ENCODE assay signal across 8 cellular contexts in genomic region chr5:96935556-96936430, GRCh38. TPM values are rescaled to one million over a fixed set of nuclear protein-coding genes. Genes with fewer than 3 reads are reported as not detected.
DNase-seq lines count a peak whose midpoint lies in the region; ATAC-seq and TF ChIP-seq lines count a peak whose summit lies in the region.

TSS of gene LNPEP (plus strand) at chr5:96936080. CDS start at chr5:96936156, 76 bp downstream.

- H3K36me3 Mint-ChIP-seq in activated naive CD4-positive, alpha-beta T cell treated with anti-CD3 and anti-CD28 coated beads, Interleukin-2, amount 50 U/mL, for 24 hours = peaks cover 2% of the 10 kb centered on the region

- H3K4me3 Mint-ChIP-seq in activated naive CD4-positive, alpha-beta T cell treated with anti-CD3 and anti-CD28 coated beads, Interleukin-2, amount 50 U/mL, for 24 hours = peak within 1 kb of the TSS; percentile 89

- WGBS in SK-N-SH (ENCODE audit: low lambda C conversion rate) = under 1% methylated on average over 40 of the region's 79 CpGs

- no peaks in the 10 kb centered on the region for H3K36me3 ChIP-seq in SK-N-SH (replicated peaks in 1 of 2; ENCODE audit: control insufficient read depth in 1 of 2, insufficient read depth in 2 of 2, low read length in 1 of 2)

- H3K27me3 ChIP-seq in SK-N-SH (ENCODE audit: insufficient read depth) = no peaks in the 10 kb centered on the region

- CTCF ChIA-PET in SK-N-SH (lab: Yijun Ruan, JAX) = interaction anchor here (0.9 to 1.9 kb wide), 6 partner anchors 13 to 222 kb away, joined by 3 to 10 read pairs (median 4); partner anchors contain the start of gene LIX1

- peak within 1 kb of the TSS; percentile 93 for H3K9ac ChIP-seq in SK-N-SH

- no peaks in the 10 kb centered on the region for H3K9me2 ChIP-seq in SK-N-SH

- DNase-seq in GM04503 (ENCODE audit: low read depth) (peak; percentile 88), NCI-H1048 (lab: John Stamatoyannopoulos, UW) (peak; percentile 88), SK-N-SH (peak; percentile 93), globus pallidus (ENCODE audit: low spot score) (peak; percentile 97), occipital lobe (lab: John Stamatoyannopoulos, UW) (peak; percentile 96)

- H3K27ac ChIP-seq in SK-N-SH (ENCODE audit: low read depth in 2 of 2, low read length in 1 of 2) (peak within 1 kb of the TSS; percentile 95 to 97), temporal lobe (ENCODE audit: low read depth, low read length) (peak within 1 kb of the TSS; percentile 99)

- H3K4me2 ChIP-seq in SK-N-SH = peak within 1 kb of the TSS; percentile 96

- H3K27me3 Mint-ChIP-seq in activated naive CD4-positive, alpha-beta T cell treated with anti-CD3 and anti-CD28 coated beads, Interleukin-2, amount 50 U/mL, for 24 hours = no peaks in the 10 kb centered on the region

- POLR2A ChIA-PET in SK-N-SH (lab: Yijun Ruan, JAX) = interaction anchor here (0.7 to 1.1 kb wide), 3 partner anchors 67 to 284 kb away, joined by 3 read pairs; no protein-coding TSS in a partner anchor

- H3F3A ChIP-seq in SK-N-SH (replicated peaks; ENCODE audit: insufficient read depth) = peaks cover 15% of the 10 kb centered on the region

- no peak for TF ChIP-seq CTCF in SK-N-SH (IDR thresholded peaks at IDR 0.05)

- peak within 1 kb of the TSS; percentile 91 to 95 for H3K4me3 ChIP-seq in SK-N-SH (ENCODE audit: low read depth in 2 of 2, low read length in 1 of 2)

- H3K4me1 Mint-ChIP-seq in activated naive CD4-positive, alpha-beta T cell treated with anti-CD3 and anti-CD28 coated beads, Interleukin-2, amount 50 U/mL, for 24 hours = peaks cover 77% of the 10 kb centered on the region

- TF ChIP-seq RAD21 in SK-N-SH (IDR thresholded peaks at IDR 0.05; ENCODE audit: low read length) = no peak

- peak; percentile 48 for ATAC-seq in HG02571 (IDR thresholded peaks at IDR 0.05; ENCODE audit: unreplicated experiment)

- H3K27ac Mint-ChIP-seq in activated naive CD4-positive, alpha-beta T cell treated with anti-CD3 and anti-CD28 coated beads, Interleukin-2, amount 50 U/mL, for 24 hours = peak within 1 kb of the TSS; percentile 99

- peaks cover 48% of the 10 kb centered on the region for H3K79me2 ChIP-seq in SK-N-SH (ENCODE audit: insufficient read depth)

- no peaks in the 10 kb centered on the region for H3K9me3 ChIP-seq in SK-N-SH

- peak within 1 kb of the TSS; percentile 99 for H2AFZ ChIP-seq in SK-N-SH (ENCODE audit: low read depth)

- peak; percentile 49 to 50; a peak in 2 of 4 replicates for TF ChIP-seq EP300 in SK-N-SH (IDR thresholded peaks at IDR 0.05; ENCODE audit: borderline replicate concordance in 1 of 2, low read depth in 1 of 2, low read length in 1 of 2)

- peaks cover 8 to 24% of the 10 kb centered on the region in 2 experiments; a peak in 3 of 4 replicates for H3K4me1 ChIP-seq in SK-N-SH (ENCODE audit: control insufficient read depth in 1 of 2, insufficient read depth in 2 of 2, low read depth in 1 of 2, low read length in 1 of 2)

- H3K9me3 Mint-ChIP-seq in activated naive CD4-positive, alpha-beta T cell treated with anti-CD3 and anti-CD28 coated beads, Interleukin-2, amount 50 U/mL, for 24 hours = no peaks in the 10 kb centered on the region

- peaks cover 5% of the 10 kb centered on the region; the same call in 1 of the 2 replicates for H4K20me1 ChIP-seq in SK-N-SH (ENCODE audit: insufficient read depth)

TF ChIP-seq in SK-N-SH, 30 proteins besides CTCF, POLR2A, EP300 and RAD21 (continues in another document):
- TF ChIP-seq MXI1 (IDR thresholded peaks at IDR 0.05; ENCODE audit: low read depth, low read length) = peak; percentile 86
- no peak for TF ChIP-seq TEAD4 (IDR thresholded peaks at IDR 0.05; ENCODE audit: borderline replicate concordance, insufficient read depth)
- peak; percentile 63; the same call in 1 of the 2 replicates for TF ChIP-seq RCOR1 (IDR thresholded peaks at IDR 0.05; ENCODE audit: low read length)
- TF ChIP-seq EZH2phosphoT487 (IDR thresholded peaks at IDR 0.05; ENCODE audit: borderline replicate concordance, low read depth) = no peak
- TF ChIP-seq NFIC (IDR thresholded peaks at IDR 0.05; ENCODE audit: borderline replicate concordance) = no peak
- peak; percentile 61 for TF ChIP-seq ELF1 (IDR thresholded peaks at IDR 0.05)
- peak; percentile 57; the same call in 1 of the 2 replicates for TF ChIP-seq REST (IDR thresholded peaks at IDR 0.05; ENCODE audit: low read depth, low read length)
- peak; percentile 73 for TF ChIP-seq NRF1 (IDR thresholded peaks at IDR 0.05; ENCODE audit: low read depth, low read length)
- peak; percentile 69 for TF ChIP-seq PBX3 (IDR thresholded peaks at IDR 0.05)
- 0 out of 2 replicates have a peak, but pooled peaks have one; percentile 0 for TF ChIP-seq SMC3 (IDR thresholded peaks at IDR 0.05; ENCODE audit: low read depth, low read length)
- TF ChIP-seq CHD2 (IDR thresholded peaks at IDR 0.05; ENCODE audit: low read length, partially characterized antibody) = peak; percentile 87
- peak; percentile 53 for TF ChIP-seq GABPA (IDR thresholded peaks at IDR 0.05; ENCODE audit: low read depth)
- peak; percentile 58; the same call in 1 of the 2 replicates for TF ChIP-seq RFX5 (IDR thresholded peaks at IDR 0.05; ENCODE audit: low read length)
- TF ChIP-seq, protein P1, sequence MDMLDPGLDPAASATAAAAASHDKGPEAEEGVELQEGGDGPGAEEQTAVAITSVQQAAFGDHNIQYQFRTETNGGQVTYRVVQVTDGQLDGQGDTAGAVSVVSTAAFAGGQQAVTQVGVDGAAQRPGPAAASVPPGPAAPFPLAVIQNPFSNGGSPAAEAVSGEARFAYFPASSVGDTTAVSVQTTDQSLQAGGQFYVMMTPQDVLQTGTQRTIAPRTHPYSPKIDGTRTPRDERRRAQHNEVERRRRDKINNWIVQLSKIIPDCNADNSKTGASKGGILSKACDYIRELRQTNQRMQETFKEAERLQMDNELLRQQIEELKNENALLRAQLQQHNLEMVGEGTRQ (IDR thresholded peaks at IDR 0.05; ENCODE audit: borderline replicate concordance, low read depth, low read length) = no peak
- no peak for TF ChIP-seq FOXJ3 (CRISPR knock-in tag; IDR thresholded peaks at IDR 0.05)
- TF ChIP-seq TAF1 (IDR thresholded peaks at IDR 0.05; ENCODE audit: borderline replicate concordance, low read depth, low read length) = peak; percentile 92
- TF ChIP-seq YY1 (IDR thresholded peaks at IDR 0.05; ENCODE audit: low read depth) = peak; percentile 74
- no peak; the same call in 1 of the 2 replicates for TF ChIP-seq RXRA (IDR thresholded peaks at IDR 0.05; ENCODE audit: borderline replicate concordance, low read depth)
- peak; percentile 89 for TF ChIP-seq JUND (IDR thresholded peaks at IDR 0.05)
- TF ChIP-seq SIN3A (IDR thresholded peaks at IDR 0.05; ENCODE audit: borderline replicate concordance, low read depth, low read length) = peak; percentile 89; the same call in 1 of the 2 replicates
- peak; percentile 68 for TF ChIP-seq POLR2AphosphoS5 (IDR thresholded peaks at IDR 0.05; ENCODE audit: low read depth, low read length)
- peak; percentile 48 for TF ChIP-seq TCF12 (IDR thresholded peaks at IDR 0.05)

RNA-seq across cellular contexts. Expression of gene LNPEP, which starts in this region (rescaled TPM):
- 4.3 and 5.9 TPM in 2 replicates for polyA plus RNA-seq in SK-N-SH (2012; rRNA removed)
- 6.1 and 6.6 TPM in 2 replicates for polyA plus RNA-seq in SK-N-SH (2012; cell fraction: cytosol; rRNA removed)
- 3.7 and 9.1 TPM in 2 replicates for polyA plus RNA-seq in SK-N-SH (2012; cell fraction: nucleus; rRNA removed)
- total RNA-seq in occipital lobe (70.7 TPM), temporal lobe (57.3 TPM)

Comparison
In these comparisons a context has a peak if more than half of its experiments do, and no peak if none do; other contexts are left out.
1. Peak in every context shown above with its lines: DNase-seq, ATAC-seq, H3K4me3 ChIP-seq and H3K27ac ChIP-seq.